In genomic region chr3:52849656-52850055, GRCh38 we compare ENCODE assay signal across 26 cellular contexts. TPM values are rescaled to one million over a fixed set of nuclear protein-coding genes. Genes with fewer than 3 reads are reported as not detected.
"Had no signal": no experiment of that assay in that cellular context is flagged by ENCODE, and none has a peak within 500 bp of the region (broad histone marks: within the 10 kb centered on the region; RNA-seq: fewer than 3 reads in every experiment).

No MANE protein-coding gene starts in this region.

- DNase-seq: activated CD4-positive, alpha-beta memory T cell treated with anti-CD3 and anti-CD28 coated beads for 36 hours; activated CD4-positive, alpha-beta T cell treated with anti-CD3 and anti-CD28 coated beads for 48 hours; activated CD4-positive, CD25-positive, alpha-beta regulatory T cell treated with anti-CD3 and anti-CD28 coated beads, Interleukin-2, amount 50 U/mL, for 72 hours; activated CD8-positive, alpha-beta memory T cell treated with anti-CD3 and anti-CD28 coated beads for 24 hours; activated effector memory CD4-positive, alpha-beta T cell treated with anti-CD3 and anti-CD28 coated beads, Interleukin-2, amount 50 U/mL, for 16 hours; activated naive CD4-positive, alpha-beta T cell treated with anti-CD3 and anti-CD28 coated beads, Interleukin-2, amount 10 ng/mL, durations not matched to agents 7 days and 5 days; activated naive CD8-positive, alpha-beta T cell treated with anti-CD3 and anti-CD28 coated beads for 36 hours; activated T-cell treated with anti-CD3 and anti-CD28 coated beads, Interleukin-2, amount 50 U/mL, for 4 hours; anterior cingulate cortex; caudate nucleus; KG1; NCI-H1048; NCI-H146; NCI-H187 treated with DMSO at 0.1 percent for 48 hours; NCI-H2081 treated with DMSO at 0.1 percent for 48 hours; NCI-H446; NCI-H524; PC-3; SHP77; T-helper 17 cell; T-helper 9 cell had no signal

- H3K27ac ChIP-seq: breast epithelium had no signal

- H3K36me3 Mint-ChIP-seq: activated CD4-positive, alpha-beta memory T cell treated with anti-CD3 and anti-CD28 coated beads for 36 hours had no signal

- H3K9me3 ChIP-seq: breast epithelium had no signal

- H3K4me1 ChIP-seq: breast epithelium had no signal

- H3K27me3 ChIP-seq: breast epithelium had no signal

- H3K4me3 Mint-ChIP-seq: activated CD4-positive, alpha-beta memory T cell treated with anti-CD3 and anti-CD28 coated beads for 36 hours; activated naive CD4-positive, alpha-beta T cell treated with anti-CD3 and anti-CD28 coated beads, Interleukin-2, amount 10 ng/mL, durations not matched to agents 7 days and 5 days; activated naive CD8-positive, alpha-beta T cell treated with anti-CD3 and anti-CD28 coated beads for 36 hours; activated T-cell treated with anti-CD3 and anti-CD28 coated beads, Interleukin-2, amount 50 U/mL, for 4 hours; T-helper 17 cell; WTC11 had no signal

- H3K4me3 ChIP-seq: breast epithelium had no signal

- H3K36me3 ChIP-seq: breast epithelium had no signal

- H3K27me3 Mint-ChIP-seq: activated CD4-positive, alpha-beta memory T cell treated with anti-CD3 and anti-CD28 coated beads for 36 hours; activated naive CD4-positive, alpha-beta T cell treated with anti-CD3 and anti-CD28 coated beads, Interleukin-2, amount 10 ng/mL, durations not matched to agents 7 days and 5 days; activated naive CD8-positive, alpha-beta T cell treated with anti-CD3 and anti-CD28 coated beads for 36 hours; T-helper 17 cell had no signal

- H3K4me1 Mint-ChIP-seq: activated naive CD8-positive, alpha-beta T cell treated with anti-CD3 and anti-CD28 coated beads for 36 hours had no signal

- H3K9me3 Mint-ChIP-seq: activated CD4-positive, alpha-beta memory T cell treated with anti-CD3 and anti-CD28 coated beads for 36 hours; activated naive CD4-positive, alpha-beta T cell treated with anti-CD3 and anti-CD28 coated beads, Interleukin-2, amount 10 ng/mL, durations not matched to agents 7 days and 5 days; activated naive CD8-positive, alpha-beta T cell treated with anti-CD3 and anti-CD28 coated beads for 36 hours; activated T-cell treated with anti-CD3 and anti-CD28 coated beads, Interleukin-2, amount 50 U/mL, for 4 hours; WTC11 had no signal

- H3K27ac Mint-ChIP-seq: activated CD4-positive, alpha-beta memory T cell treated with anti-CD3 and anti-CD28 coated beads for 36 hours; activated naive CD4-positive, alpha-beta T cell treated with anti-CD3 and anti-CD28 coated beads, Interleukin-2, amount 10 ng/mL, durations not matched to agents 7 days and 5 days; activated naive CD8-positive, alpha-beta T cell treated with anti-CD3 and anti-CD28 coated beads for 36 hours; T-helper 17 cell; WTC11 had no signal

- ATAC-seq: activated T-cell treated with anti-CD3 and anti-CD28 coated beads, Interleukin-2, amount 50 U/mL, for 4 hours; PC-3; T-helper 17 cell; WTC11 had no signal

RNA-seq across cellular contexts. Expression of gene MUSTN1, which starts 14.8 kb away (rescaled TPM):
- total RNA-seq: LHCN-M2, SK-MEL-5 had no signal

RNA-seq across cellular contexts. Expression of gene ITIH4, which starts 19.2 kb away (rescaled TPM):
- total RNA-seq: SK-MEL-5 had no signal

RNA-seq across cellular contexts. Expression of gene ITIH3, which starts 55.1 kb away (rescaled TPM):
- total RNA-seq: activated CD4-positive, alpha-beta memory T cell treated with anti-CD3 and anti-CD28 coated beads for 36 hours; activated naive CD8-positive, alpha-beta T cell treated with anti-CD3 and anti-CD28 coated beads for 36 hours; LHCN-M2; M059J; PC-3; T-helper 17 cell had no signal
